ENCODE assay signal across 1 cellular context in genomic region chr22:35064664-35065063, GRCh38.
TF ChIP-seq lines count a peak whose summit lies in the region.

No MANE protein-coding gene starts in this region.

TF ChIP-seq in GM12878, 131 proteins besides CTCF, POLR2A, EP300 and RAD21 (continued from another document and continues in another):
- no peak for TF ChIP-seq ZNF592 (IDR thresholded peaks at IDR 0.05)
- peak; percentile 50 for TF ChIP-seq IKZF1 (conservative IDR thresholded peaks at IDR 0.05)
- no peak for TF ChIP-seq HSF1 (IDR thresholded peaks at IDR 0.05; ENCODE audit: low read depth, low read length)
- no peak for TF ChIP-seq CEBPB (IDR thresholded peaks at IDR 0.05; ENCODE audit: borderline replicate concordance in 1 of 2, low read depth in 2 of 2, low read length in 2 of 2)
- TF ChIP-seq ZBTB40 (IDR thresholded peaks at IDR 0.05; ENCODE audit: borderline replicate concordance) = no peak
- TF ChIP-seq ZSCAN29 (IDR thresholded peaks at IDR 0.05) = no peak
- no peak for TF ChIP-seq SRF (IDR thresholded peaks at IDR 0.05; ENCODE audit: low read depth in 2 of 2, low read length in 2 of 2)
- 0 out of 2 replicates have a peak, but pooled peaks have one; percentile 22 for TF ChIP-seq BCL11A (IDR thresholded peaks at IDR 0.05; ENCODE audit: low read depth, low read length)
- TF ChIP-seq SPI1 (IDR thresholded peaks at IDR 0.05; ENCODE audit: borderline replicate concordance, insufficient read depth, low read depth, low read length) = peak; percentile 36; the same call in 1 of the 2 replicates
- no peak for TF ChIP-seq PKNOX1 (IDR thresholded peaks at IDR 0.05)
- TF ChIP-seq YY1 (IDR thresholded peaks at IDR 0.05; ENCODE audit: low read depth, low read length) = 0 out of 2 replicates have a peak, but pooled peaks have one; percentile 13
- no peak for TF ChIP-seq STAT3 (IDR thresholded peaks at IDR 0.05; ENCODE audit: low read depth, low read length)
- no peak for TF ChIP-seq SUZ12 (IDR thresholded peaks at IDR 0.05; ENCODE audit: unreplicated experiment)
- no peak for TF ChIP-seq CHD2 (IDR thresholded peaks at IDR 0.05; ENCODE audit: borderline replicate concordance, low read depth, low read length)
- no peak for TF ChIP-seq CUX1 (IDR thresholded peaks at IDR 0.05; ENCODE audit: insufficient replicate concordance, low read depth, low read length)
- TF ChIP-seq MTA2 (IDR thresholded peaks at IDR 0.05; ENCODE audit: low read depth) = no peak
- no peak for TF ChIP-seq YBX1 (IDR thresholded peaks at IDR 0.05)
- TF ChIP-seq ATF3 (IDR thresholded peaks at IDR 0.05; ENCODE audit: borderline replicate concordance, extremely low read depth, low read depth, low read length) = peak; percentile 48; the same call in 1 of the 2 replicates
- no peak for TF ChIP-seq IRF5 (IDR thresholded peaks at IDR 0.05; ENCODE audit: borderline replicate concordance)
- TF ChIP-seq BCL3 (IDR thresholded peaks at IDR 0.05; ENCODE audit: borderline replicate concordance, insufficient read depth, low read depth, low read length, poor library complexity, severe bottlenecking) = no peak
- no peak for TF ChIP-seq SREBF2 (IDR thresholded peaks at IDR 0.05; ENCODE audit: low read length)
- no peak for TF ChIP-seq NKRF (conservative IDR thresholded peaks at IDR 0.05)
- no peak for TF ChIP-seq TARDBP (IDR thresholded peaks at IDR 0.05; ENCODE audit: borderline replicate concordance)
- TF ChIP-seq SIN3A (IDR thresholded peaks at IDR 0.05; ENCODE audit: low read depth, low read length) = no peak
- 0 out of 2 replicates have a peak, but pooled peaks have one; percentile 24 for TF ChIP-seq PAX5 (IDR thresholded peaks at IDR 0.05; ENCODE audit: borderline replicate concordance, low read depth, low read length)
- no peak for TF ChIP-seq RELA (IDR thresholded peaks at IDR 0.05; ENCODE audit: borderline replicate concordance, partially characterized antibody)
- peak; percentile 57; the same call in 1 of the 2 replicates for TF ChIP-seq NFIC (IDR thresholded peaks at IDR 0.05; ENCODE audit: low read depth, low read length)
- no peak for TF ChIP-seq FOS (IDR thresholded peaks at IDR 0.05; ENCODE audit: borderline replicate concordance, extremely low read depth, insufficient read length)
- TF ChIP-seq ATF7 (IDR thresholded peaks at IDR 0.05; ENCODE audit: low read depth) = 0 out of 2 replicates have a peak, but pooled peaks have one; percentile 29
- TF ChIP-seq NRF1 (conservative IDR thresholded peaks at IDR 0.05; ENCODE audit: low read depth, low read length) = no peak
- TF ChIP-seq MYC (IDR thresholded peaks at IDR 0.05; ENCODE audit: insufficient read depth, insufficient read length, insufficient replicate concordance, low read length, severe bottlenecking) = no peak
- TF ChIP-seq IKZF2 (IDR thresholded peaks at IDR 0.05) = peak; percentile 50 to 54; a peak in 3 of 4 replicates
- 0 out of 2 replicates have a peak, but pooled peaks have one; percentile 13 for TF ChIP-seq TAF1 (IDR thresholded peaks at IDR 0.05; ENCODE audit: borderline replicate concordance, low read depth, low read length)
- TF ChIP-seq PML (IDR thresholded peaks at IDR 0.05; ENCODE audit: low read length) = no peak
- no peak for TF ChIP-seq CBX3 (IDR thresholded peaks at IDR 0.05; ENCODE audit: borderline replicate concordance, low read depth)
- TF ChIP-seq ZNF622 (IDR thresholded peaks at IDR 0.05) = no peak
- TF ChIP-seq KAT2A (conservative IDR thresholded peaks at IDR 0.05; ENCODE audit: control insufficient read depth, low read depth, low read length) = no peak
